Comparison of ENCODE assay signal across 20 cellular contexts in the genomic region with DNA sequence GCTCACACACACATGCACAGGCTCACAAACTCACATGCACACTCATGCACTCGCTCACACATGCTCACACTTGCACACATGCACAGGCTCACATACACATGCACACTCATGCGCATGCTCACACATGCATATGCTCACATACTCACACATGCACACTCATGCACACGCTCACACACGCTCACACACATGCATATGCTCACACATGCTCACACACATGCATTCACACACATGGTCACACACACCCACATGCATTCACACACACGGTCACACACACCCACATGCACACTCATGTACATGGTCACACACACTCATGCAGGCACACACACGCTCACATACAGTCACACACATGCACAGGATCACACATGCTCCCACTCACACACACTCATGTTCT.
DNase-seq lines count a peak whose midpoint lies in the region; FAIRE-seq and TF ChIP-seq lines count a peak whose summit lies in the region.
"Had no signal": no experiment of that assay in that cellular context is flagged by ENCODE, and none has a peak within 500 bp of the region (broad histone marks: within the 10 kb centered on the region; RNA-seq: fewer than 3 reads in every experiment).

No MANE protein-coding gene starts in this region.

- no peaks in the 10 kb centered on the region for H3K36me3 Mint-ChIP-seq in activated T-cell treated with anti-CD3 and anti-CD28 coated beads, Interleukin-2, amount 50 U/mL, for 24 hours (ENCODE audit: low read depth)
- H3K36me3 Mint-ChIP-seq in brain: no peaks in the 10 kb centered on the region
- no peaks in the 10 kb centered on the region for H3K36me3 Mint-ChIP-seq in type B pancreatic cell
- H3K36me3 Mint-ChIP-seq: CD4-positive, CD25-positive, alpha-beta regulatory T cell; immature natural killer cell had no signal

- TF ChIP-seq CTCF in brain (conservative IDR thresholded peaks at IDR 0.05) (no peak), type B pancreatic cell (conservative IDR thresholded peaks at IDR 0.05) (no peak)

- H3K4me1 ChIP-seq in mucosa of rectum (ENCODE audit: control insufficient read depth in 2 of 2, insufficient read depth in 2 of 2, low read length in 2 of 2): peaks cover 26 to 32% of the 10 kb centered on the region in 2 donors

- DNase-seq in activated T-cell treated with anti-CD3 and anti-CD28 coated beads, Interleukin-2, amount 50 U/mL, for 24 hours: peak; percentile 2
- no peak for DNase-seq in activated T-cell treated with anti-CD3 and anti-CD28 coated beads, Interleukin-2, amount 50 U/mL, for 1 hour
- DNase-seq in type B pancreatic cell (ENCODE audit: extremely low spot score, unreplicated experiment): no peak
- DNase-seq in activated CD8-positive, alpha-beta memory T cell treated with anti-CD3 and anti-CD28 coated beads for 24 hours: no peak
- DNase-seq in H54 (ENCODE audit: insufficient read length, low spot score): no peak
- DNase-seq in SHP77 treated with DMSO at 0.1 percent for 48 hours (lab: John Stamatoyannopoulos, UW): no peak
- DNase-seq: 8988T; CD4-positive, CD25-positive, alpha-beta regulatory T cell; DMS79; immature natural killer cell; NCI-H1092 treated with DMSO at 0.1 percent for 48 hours; nucleus accumbens had no signal

- H3K9me3 Mint-ChIP-seq in activated T-cell treated with anti-CD3 and anti-CD28 coated beads, Interleukin-2, amount 50 U/mL, for 24 hours: peaks cover 17% of the 10 kb centered on the region
- peaks cover 4 to 18% (median 11%) of the 10 kb centered on the region in 5 experiments for H3K9me3 Mint-ChIP-seq in brain
- H3K9me3 Mint-ChIP-seq in type B pancreatic cell: peaks cover 6% of the 10 kb centered on the region
- H3K9me3 Mint-ChIP-seq: immature natural killer cell had no signal

- no peak overlapping the region for H3K9ac ChIP-seq in mucosa of rectum (ENCODE audit: low read depth in 1 of 2, low read length in 2 of 2)

- H3K4me1 Mint-ChIP-seq in activated T-cell treated with anti-CD3 and anti-CD28 coated beads, Interleukin-2, amount 50 U/mL, for 24 hours (ENCODE audit: low read depth): peaks cover 3% of the 10 kb centered on the region
- H3K4me1 Mint-ChIP-seq in brain: peaks cover 19% of the 10 kb centered on the region
- H3K4me1 Mint-ChIP-seq in type B pancreatic cell (ENCODE audit: unreplicated experiment): peaks cover 36% of the 10 kb centered on the region
- H3K4me1 Mint-ChIP-seq: CD4-positive, CD25-positive, alpha-beta regulatory T cell; memory B cell had no signal

- H3K4me3 Mint-ChIP-seq in activated T-cell treated with anti-CD3 and anti-CD28 coated beads, Interleukin-2, amount 50 U/mL, for 24 hours: no peak overlapping the region
- H3K4me3 Mint-ChIP-seq in brain: peak overlapping the region in 1 of 5 experiments; percentile 36
- peak overlapping the region; percentile 74 for H3K4me3 Mint-ChIP-seq in type B pancreatic cell
- H3K4me3 Mint-ChIP-seq: CD4-positive, CD25-positive, alpha-beta regulatory T cell; immature natural killer cell; memory B cell; T-helper 1 cell treated with Interleukin-12 subunit alpha and Interleukin-12 subunit beta and Interleukin-4 antibody, amounts not matched to agents 30 μg/mL and 1 μg/mL, for 36 hours had no signal

- no peaks in the 10 kb centered on the region for H3K36me3 ChIP-seq in mucosa of rectum (ENCODE audit: control insufficient read depth in 2 of 2, insufficient read depth in 2 of 2, low read length in 2 of 2)
- H3K36me3 ChIP-seq: colonic mucosa, tibial artery had no signal

- H3K9me3 ChIP-seq in mucosa of rectum (ENCODE audit: control insufficient read depth in 2 of 2, low read length in 2 of 2): peaks cover under 1 to 3% of the 10 kb centered on the region in 2 donors
- H3K9me3 ChIP-seq: colonic mucosa had no signal

- H3K27ac Mint-ChIP-seq in activated T-cell treated with anti-CD3 and anti-CD28 coated beads, Interleukin-2, amount 50 U/mL, for 24 hours: no peak overlapping the region
- H3K27ac Mint-ChIP-seq in brain (peak overlapping the region in 3 of 5 experiments; percentile 73 to 97 (median 94)), type B pancreatic cell (peak overlapping the region; percentile 91)
- H3K27ac Mint-ChIP-seq: activated T-helper 2 cell treated with anti-CD3 and anti-CD28 coated beads, Interferon-gamma antibody, Interleukin-2, Interleukin-4, amounts not matched to agents 10 μg/mL and 5 μg/mL and 100 μg/mL, durations not matched to agents 14 hours and 24 hours and 36 hours; immature natural killer cell; memory B cell; T-helper 1 cell treated with Interleukin-12 subunit alpha and Interleukin-12 subunit beta and Interleukin-4 antibody, amounts not matched to agents 30 μg/mL and 1 μg/mL, for 36 hours had no signal

- TF ChIP-seq POLR2A in H54 (IDR thresholded peaks at IDR 0.05; ENCODE audit: low read depth, low read length): no peak

- H3K27ac ChIP-seq in mucosa of rectum (ENCODE audit: low read depth in 2 of 2, low read length in 2 of 2): peak overlapping the region; percentile 77 to 81
- H3K27ac ChIP-seq: skin epidermis, tibial artery had no signal

- peaks cover 7% of the 10 kb centered on the region for H3K27me3 Mint-ChIP-seq in activated T-cell treated with anti-CD3 and anti-CD28 coated beads, Interleukin-2, amount 50 U/mL, for 24 hours
- H3K27me3 Mint-ChIP-seq in brain: peaks cover 17% of the 10 kb centered on the region
- no peaks in the 10 kb centered on the region for H3K27me3 Mint-ChIP-seq in type B pancreatic cell

- no peak for FAIRE-seq in H54 (lab: Jason Lieb, UNC)

- no peaks in the 10 kb centered on the region for H3K27me3 ChIP-seq in mucosa of rectum (ENCODE audit: control insufficient read depth in 2 of 2, insufficient read depth in 2 of 2, low read length in 2 of 2)
- H3K27me3 ChIP-seq: colonic mucosa, tibial artery had no signal

- peak overlapping the region; percentile 15 to 17 for H3K4me3 ChIP-seq in mucosa of rectum (ENCODE audit: low read length in 2 of 2)
- H3K4me3 ChIP-seq: colonic mucosa, skin epidermis, tibial artery had no signal
